In genomic region chr6:17850281-17850680, GRCh38 we compare ENCODE assay signal across 30 cellular contexts.
"Had no signal": no experiment of that assay in that cellular context is flagged by ENCODE, and none has a peak within 500 bp of the region (broad histone marks: within the 10 kb centered on the region; RNA-seq: fewer than 3 reads in every experiment).

No MANE protein-coding gene starts in this region.

- H3K36me3 Mint-ChIP-seq: activated naive CD8-positive, alpha-beta T cell treated with anti-CD3 and anti-CD28 coated beads, Interleukin-2, amount 10 ng/mL, durations not matched to agents 7 days and 5 days; T-cell had no signal

- H3K36me3 ChIP-seq: SJCRH30 had no signal

- H3K4me1 ChIP-seq: adrenal gland, SJCRH30 had no signal

- H3K9me3 Mint-ChIP-seq: activated CD8-positive, alpha-beta T cell treated with anti-CD3 and anti-CD28 coated beads for 36 hours; activated naive CD8-positive, alpha-beta T cell treated with anti-CD3 and anti-CD28 coated beads, Interleukin-2, amount 10 ng/mL, durations not matched to agents 7 days and 5 days; activated T-cell treated with anti-CD3 and anti-CD28 coated beads, Interleukin-2, amount 50 U/mL, for 72 hours; activated T-helper 2 cell treated with anti-CD3 and anti-CD28 coated beads, Interferon-gamma antibody, Interleukin-2, Interleukin-4, amounts not matched to agents 10 μg/mL and 5 μg/mL and 100 μg/mL, durations not matched to agents 14 hours and 24 hours and 36 hours; T-cell had no signal

- H3K9me3 ChIP-seq: adrenal gland, body of pancreas, SJCRH30 had no signal

- H3K27ac ChIP-seq: adrenal gland, body of pancreas, SJCRH30, VCaP had no signal

- H3K4me3 ChIP-seq: adrenal gland, body of pancreas, K562, SJCRH30 had no signal

- H3K4me3 Mint-ChIP-seq: activated CD4-positive, alpha-beta T cell treated with anti-CD3 and anti-CD28 coated beads for 36 hours; activated CD8-positive, alpha-beta T cell treated with anti-CD3 and anti-CD28 coated beads for 36 hours; activated naive CD8-positive, alpha-beta T cell treated with anti-CD3 and anti-CD28 coated beads, Interleukin-2, amount 10 ng/mL, durations not matched to agents 7 days and 5 days; activated T-cell treated with anti-CD3 and anti-CD28 coated beads, Interleukin-2, amount 50 U/mL, for 72 hours; T-cell had no signal

- H3K27ac Mint-ChIP-seq: activated CD4-positive, alpha-beta T cell treated with anti-CD3 and anti-CD28 coated beads for 36 hours; activated CD8-positive, alpha-beta T cell treated with anti-CD3 and anti-CD28 coated beads for 36 hours; activated naive CD8-positive, alpha-beta T cell treated with anti-CD3 and anti-CD28 coated beads, Interleukin-2, amount 10 ng/mL, durations not matched to agents 7 days and 5 days; activated T-cell treated with anti-CD3 and anti-CD28 coated beads, Interleukin-2, amount 50 U/mL, for 72 hours; activated T-helper 2 cell treated with anti-CD3 and anti-CD28 coated beads, Interferon-gamma antibody, Interleukin-2, Interleukin-4, amounts not matched to agents 10 μg/mL and 5 μg/mL and 100 μg/mL, durations not matched to agents 14 hours and 24 hours and 36 hours; T-cell had no signal

- DNase-seq: activated CD4-positive, alpha-beta T cell treated with anti-CD3 and anti-CD28 coated beads for 36 hours; activated CD4-positive, CD25-positive, alpha-beta regulatory T cell; activated CD8-positive, alpha-beta memory T cell treated with anti-CD3 and anti-CD28 coated beads, Interleukin-2, amount 50 U/mL, for 4 hours; activated CD8-positive, alpha-beta T cell treated with anti-CD3 and anti-CD28 coated beads for 36 hours; activated gamma-delta T cell treated with Interleukin-2 at 50 U/mL for 16 hours; activated naive CD4-positive, alpha-beta T cell treated with anti-CD3 and anti-CD28 coated beads, Interleukin-2, amount 50 U/mL, for 16 hours; activated naive CD8-positive, alpha-beta T cell treated with anti-CD3 and anti-CD28 coated beads, Interleukin-2, amount 10 ng/mL, durations not matched to agents 7 days and 5 days; activated T-cell treated with anti-CD3 and anti-CD28 coated beads, Interleukin-2, amount 50 U/mL, for 72 hours; adrenal gland; anterior cingulate cortex; body of pancreas; central memory CD4-positive, alpha-beta T cell; Kasumi-1; NCI-H1105 treated with DMSO at 0.1 percent for 48 hours; NCI-H1436 treated with DMSO at 0.1 percent for 48 hours; NCI-H187; NCI-H2081 treated with DMSO at 0.1 percent for 48 hours; NCI-H446; NCI-H524; NCI-H748 treated with DMSO at 0.1 percent for 48 hours; SJCRH30; T-cell; T1000 had no signal

- FAIRE-seq: bronchial epithelial cell, K562, TTC549 had no signal

- H3K4me1 Mint-ChIP-seq: activated CD4-positive, alpha-beta T cell treated with anti-CD3 and anti-CD28 coated beads for 36 hours; activated naive CD8-positive, alpha-beta T cell treated with anti-CD3 and anti-CD28 coated beads, Interleukin-2, amount 10 ng/mL, durations not matched to agents 7 days and 5 days; T-cell had no signal

- ATAC-seq: activated CD4-positive, alpha-beta T cell treated with anti-CD3 and anti-CD28 coated beads for 36 hours; activated CD8-positive, alpha-beta T cell treated with anti-CD3 and anti-CD28 coated beads for 36 hours; activated T-cell treated with anti-CD3 and anti-CD28 coated beads, Interleukin-2, amount 50 U/mL, for 72 hours; body of pancreas; K562; Panc1; Right ventricle myocardium inferior; T-cell had no signal

- H3K27me3 ChIP-seq: adrenal gland, body of pancreas, SJCRH30 had no signal
